ENCODE assay signal across 15 cellular contexts in genomic region chr12:53569174-53569557, GRCh38. TPM values are rescaled to one million over a fixed set of nuclear protein-coding genes. Genes with fewer than 3 reads are reported as not detected.
A peak's percentile ranks its signal among the peaks of the same experiment; 100 is the strongest.
DNase-seq lines count a peak whose midpoint lies in the region; ATAC-seq and TF ChIP-seq lines count a peak whose summit lies in the region.
"Had no signal": no experiment of that assay in that cellular context is flagged by ENCODE, and none has a peak within 500 bp of the region (broad histone marks: within the 10 kb centered on the region; RNA-seq: fewer than 3 reads in every experiment).

No MANE protein-coding gene starts in this region.

- TF ChIP-seq POLR2A in testis (IDR thresholded peaks at IDR 0.05), result no peak

- H3K4me1 Mint-ChIP-seq in WTC11 (peaks cover 38% of the 10 kb centered on the region), glutamatergic neuron (ENCODE audit: low read depth, unreplicated experiment) (peaks cover 23% of the 10 kb centered on the region)

- H3K9me3 Mint-ChIP-seq in WTC11 (peaks cover 4% of the 10 kb centered on the region; the same call in 1 of the 2 replicates), glutamatergic neuron (ENCODE audit: unreplicated experiment) (no peaks in the 10 kb centered on the region)
- H3K9me3 Mint-ChIP-seq: T-helper 1 cell treated with Interleukin-12 subunit alpha and Interleukin-12 subunit beta and Interleukin-4 antibody, amounts not matched to agents 30 μg/mL and 1 μg/mL, for 36 hours had no signal

- DNase-seq in HCEC 1CT, result peak; percentile 56
- no peak for DNase-seq in WTC11 (ENCODE audit: low spot score)
- DNase-seq in glutamatergic neuron, result no peak
- no peak for DNase-seq in testis
- no peak for DNase-seq in D341Med (ENCODE audit: low spot score)
- no peak for DNase-seq in COLO829 (ENCODE audit: low spot score)
- DNase-seq: activated CD4-positive, alpha-beta T cell treated with anti-CD3 and anti-CD28 coated beads for 48 hours; amygdala; COR-L47; MV-4-11; right lobe of liver; stomach had no signal

- ATAC-seq in WTC11 (peak; percentile 77), GM19023 (IDR thresholded peaks at IDR 0.05; ENCODE audit: unreplicated experiment) (no peak)
- ATAC-seq: right lobe of liver had no signal

- intact Hi-C loops in testis (cut with DNase I; ENCODE audit: low total_unique reads), result no loop called here

- no peaks in the 10 kb centered on the region for H3K27me3 ChIP-seq in testis
- H3K27me3 ChIP-seq: right lobe of liver, stomach had no signal

- H3K4me3 Mint-ChIP-seq in WTC11 (no peak overlapping the region), glutamatergic neuron (ENCODE audit: unreplicated experiment) (no peak overlapping the region)
- H3K4me3 Mint-ChIP-seq: nephron; T-helper 1 cell treated with Interleukin-12 subunit alpha and Interleukin-12 subunit beta and Interleukin-4 antibody, amounts not matched to agents 30 μg/mL and 1 μg/mL, for 36 hours had no signal

- H3K27ac ChIP-seq in testis, result peak overlapping the region; percentile 2 to 21
- H3K27ac ChIP-seq: right lobe of liver had no signal

- H3K4me3 ChIP-seq in testis, result no peak overlapping the region
- H3K4me3 ChIP-seq: right lobe of liver, stomach had no signal

- CTCF ChIA-PET in WTC11 (lab: Charles Lee), result interaction anchor here (1.0 to 3.5 kb wide), 6 partner anchors 10 to 178 kb away, joined by 3 to 15 read pairs (median 5); partner anchors contain the start of gene ATP5MC2

- H3K4me1 ChIP-seq in testis, result peaks cover 30% of the 10 kb centered on the region

- no peaks in the 10 kb centered on the region for H3K36me3 ChIP-seq in testis (ENCODE audit: low read depth, missing control alignments)

- TF ChIP-seq CTCF in WTC11 (IDR thresholded peaks at IDR 0.05) (no peak), glutamatergic neuron (IDR thresholded peaks at IDR 0.05; ENCODE audit: partially characterized antibody, unreplicated experiment) (no peak), testis (IDR thresholded peaks at IDR 0.05) (no peak)

- peaks cover 4% of the 10 kb centered on the region for H3K36me3 Mint-ChIP-seq in WTC11
- H3K36me3 Mint-ChIP-seq in glutamatergic neuron (ENCODE audit: unreplicated experiment), result no peaks in the 10 kb centered on the region

- POLR2A ChIA-PET in WTC11 (lab: Charles Lee), result interaction anchor here (1.2 kb wide), 1 partner anchor 68 kb away, joined by 3 read pairs; the partner anchor contains the start of gene TARBP2

- no peaks in the 10 kb centered on the region for H3K9me3 ChIP-seq in testis
- H3K9me3 ChIP-seq: right lobe of liver, stomach had no signal

- H3K27ac Mint-ChIP-seq in WTC11 (0 out of 2 replicates have a peak overlapping the region, but pooled peaks have one; percentile 28), glutamatergic neuron (ENCODE audit: unreplicated experiment) (peak overlapping the region; percentile 28)
- H3K27ac Mint-ChIP-seq: T-helper 1 cell treated with Interleukin-12 subunit alpha and Interleukin-12 subunit beta and Interleukin-4 antibody, amounts not matched to agents 30 μg/mL and 1 μg/mL, for 36 hours had no signal

- H3K27me3 Mint-ChIP-seq in WTC11 (ENCODE audit: low read depth) (no peaks in the 10 kb centered on the region), glutamatergic neuron (ENCODE audit: unreplicated experiment) (peaks cover 2% of the 10 kb centered on the region)

TF ChIP-seq in WTC11, 78 proteins besides CTCF, POLR2A, EP300 and RAD21 (continues in another document):
- TF ChIP-seq ZMAT4 (CRISPR knock-in tag; IDR thresholded peaks at IDR 0.05), result no peak
- TF ChIP-seq ZBTB43 (CRISPR knock-in tag; IDR thresholded peaks at IDR 0.05), result no peak
- TF ChIP-seq ZNF416 (CRISPR knock-in tag; IDR thresholded peaks at IDR 0.05), result no peak
- no peak for TF ChIP-seq ZNF396 (CRISPR knock-in tag; IDR thresholded peaks at IDR 0.05; ENCODE audit: borderline replicate concordance)
- no peak for TF ChIP-seq ARID4B (CRISPR knock-in tag; IDR thresholded peaks at IDR 0.05; ENCODE audit: borderline replicate concordance)
- no peak for TF ChIP-seq USF2 (CRISPR knock-in tag; IDR thresholded peaks at IDR 0.05)
- no peak for TF ChIP-seq E2F5 (CRISPR knock-in tag; IDR thresholded peaks at IDR 0.05)
- no peak for TF ChIP-seq NR2C2 (CRISPR knock-in tag; IDR thresholded peaks at IDR 0.05)
- no peak for TF ChIP-seq MAX (CRISPR knock-in tag; IDR thresholded peaks at IDR 0.05)
- no peak for TF ChIP-seq RORB (CRISPR knock-in tag; IDR thresholded peaks at IDR 0.05)
- TF ChIP-seq GRHL2 (CRISPR knock-in tag; IDR thresholded peaks at IDR 0.05; ENCODE audit: insufficient replicate concordance, severe bottlenecking), result no peak
- TF ChIP-seq ATF2 (CRISPR knock-in tag; IDR thresholded peaks at IDR 0.05; ENCODE audit: borderline replicate concordance, low read depth), result no peak

RNA-seq across cellular contexts. Expression of gene ATF7, which starts 57.0 kb away (rescaled TPM):
- total RNA-seq in WTC11 (2021) (16.3 to 20.3 TPM (median 19.7 TPM) in 3 replicates), glutamatergic neuron (ENCODE audit: unreplicated experiment) (36.0 TPM), testis (10 to 100 TPM; 55.1 to 59.8 TPM)
- 31.6 TPM for polyA plus RNA-seq in testis (ENCODE audit: insufficient read depth, low read depth, low replicate concordance)
